In the genomic region with DNA sequence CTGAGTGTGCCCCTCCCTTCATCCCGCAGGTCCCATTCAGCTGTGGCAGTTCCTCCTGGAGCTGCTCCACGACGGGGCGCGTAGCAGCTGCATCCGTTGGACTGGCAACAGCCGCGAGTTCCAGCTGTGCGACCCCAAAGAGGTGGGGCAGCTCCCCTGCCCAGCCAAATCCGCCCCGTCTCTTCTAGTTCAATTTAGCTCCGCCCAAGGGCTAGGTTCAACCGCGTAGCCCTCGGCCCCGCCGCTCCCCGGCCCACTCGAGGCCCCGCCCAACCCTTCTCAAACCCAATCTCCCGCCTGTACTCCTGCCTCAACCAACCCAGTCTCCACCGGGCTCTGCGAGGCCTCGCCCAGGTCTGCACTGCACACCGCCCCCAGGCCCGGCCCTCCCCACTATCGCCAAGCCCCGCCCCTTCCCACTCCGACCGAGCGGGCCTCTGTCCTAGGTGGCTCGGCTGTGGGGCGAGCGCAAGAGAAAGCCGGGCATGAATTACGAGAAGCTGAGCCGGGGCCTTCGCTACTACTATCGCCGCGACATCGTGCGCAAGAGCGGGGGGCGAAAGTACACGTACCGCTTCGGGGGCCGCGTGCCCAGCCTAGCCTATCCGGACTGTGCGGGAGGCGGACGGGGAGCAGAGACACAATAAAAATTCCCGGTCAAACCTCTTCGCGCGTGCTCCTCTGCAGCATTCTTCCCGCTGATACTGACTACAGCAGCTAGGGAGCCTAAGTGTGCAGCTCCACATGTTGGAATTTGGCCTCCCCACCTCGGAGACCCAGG, we compare ENCODE assay signal across 8 cellular contexts. TPM values are rescaled to one million over a fixed set of nuclear protein-coding genes. Genes with fewer than 3 reads are reported as not detected.
DNase-seq lines count a peak whose midpoint lies in the region; ATAC-seq and TF ChIP-seq lines count a peak whose summit lies in the region.

No MANE protein-coding gene starts in this region.

- peak; percentile 55 for TF ChIP-seq POLR2A in Raji (IDR thresholded peaks at IDR 0.05; ENCODE audit: insufficient read depth, low read depth, low read length)

- H3K9me3 Mint-ChIP-seq in GM23338 = no peaks in the 10 kb centered on the region; the same call in 2 of the 3 replicates
- no peaks in the 10 kb centered on the region for H3K9me3 Mint-ChIP-seq in stimulated activated naive CD8-positive, alpha-beta T cell treated with anti-CD3 and anti-CD28 coated beads, Interleukin-15, Interleukin-2, amounts not matched to agents 100 ng/mL and 50 ng/mL, for 24 hours

- H3K79me2 ChIP-seq in DND-41 (ENCODE audit: insufficient read depth, low read length) (peaks cover 13% of the 10 kb centered on the region), GM23338 (replicated peaks; ENCODE audit: insufficient read depth) (peaks cover 10% of the 10 kb centered on the region), Loucy (ENCODE audit: insufficient read depth, low read length) (peaks cover 12% of the 10 kb centered on the region), neural cell (replicated peaks; ENCODE audit: insufficient read depth, low read length) (peaks cover 10% of the 10 kb centered on the region)

- TF ChIP-seq CTCF in DND-41 (IDR thresholded peaks at IDR 0.05; ENCODE audit: borderline replicate concordance, extremely low read depth, low read length, poor library complexity, severe bottlenecking) (no peak), GM23338 (conservative IDR thresholded peaks at IDR 0.05; ENCODE audit: low read depth in 2 of 2) (no peak), Loucy (conservative IDR thresholded peaks at IDR 0.05; ENCODE audit: low read length) (no peak), neural cell (IDR thresholded peaks at IDR 0.05; ENCODE audit: poor library complexity, severe bottlenecking) (no peak)

- peaks cover 33% of the 10 kb centered on the region for H3K4me1 Mint-ChIP-seq in GM23338
- H3K4me1 Mint-ChIP-seq in stimulated activated naive CD8-positive, alpha-beta T cell treated with anti-CD3 and anti-CD28 coated beads, Interleukin-15, Interleukin-2, amounts not matched to agents 100 ng/mL and 50 ng/mL, for 24 hours (ENCODE audit: low read depth) = peaks cover 46% of the 10 kb centered on the region

- TF ChIP-seq EP300 in neural cell (conservative IDR thresholded peaks at IDR 0.05; ENCODE audit: poor library complexity, severe bottlenecking) = no peak

- ATAC-seq in DND-41 (ENCODE audit: insufficient read depth, low read depth) = peak; percentile 80
- peak; percentile 76 for ATAC-seq in GM23338

- no peaks in the 10 kb centered on the region for H3K9me2 ChIP-seq in GM23338 (ENCODE audit: insufficient read depth)
- no peaks in the 10 kb centered on the region for H3K9me2 ChIP-seq in Loucy (replicated peaks; ENCODE audit: low read depth, low read length)
- H3K9me2 ChIP-seq in neural cell (ENCODE audit: insufficient read depth, low read length) = no peaks in the 10 kb centered on the region

- 0 out of 2 replicates have a peak, but pooled peaks cover 12% of the 10 kb centered on the region for H3F3A ChIP-seq in GM23338 (replicated peaks; ENCODE audit: low read depth)
- H3F3A ChIP-seq in Loucy (ENCODE audit: low read depth) = 0 out of 2 replicates have a peak, but pooled peaks cover 2% of the 10 kb centered on the region
- H3F3A ChIP-seq in neural cell (ENCODE audit: insufficient read depth, low read length, poor library complexity, severe bottlenecking) = no peaks in the 10 kb centered on the region

- TF ChIP-seq RAD21 in neural cell (conservative IDR thresholded peaks at IDR 0.05) = no peak

- peak; percentile 97 for DNase-seq in DND-41
- peak; percentile 98 for DNase-seq in GM23338 (ENCODE audit: low spot score)
- DNase-seq in activated effector memory CD4-positive, alpha-beta T cell treated with Interleukin-2 at 50 U/mL for 16 hours = peak; percentile 96
- DNase-seq in fibroblast of the conjunctiva (ENCODE audit: low read depth) = peak; percentile 91

- no peaks in the 10 kb centered on the region for H3K9me3 ChIP-seq in DND-41 (ENCODE audit: insufficient read depth, low read length, severe bottlenecking)
- H3K9me3 ChIP-seq in Loucy (ENCODE audit: insufficient read depth, low read depth, low read length) = no peaks in the 10 kb centered on the region
- no peaks in the 10 kb centered on the region for H3K9me3 ChIP-seq in neural cell (ENCODE audit: low read length)

- H3K4me3 Mint-ChIP-seq in GM23338 = peak overlapping the region; percentile 83
- peak overlapping the region; percentile 86 for H3K4me3 Mint-ChIP-seq in stimulated activated naive CD8-positive, alpha-beta T cell treated with anti-CD3 and anti-CD28 coated beads, Interleukin-15, Interleukin-2, amounts not matched to agents 100 ng/mL and 50 ng/mL, for 24 hours

- H3K4me2 ChIP-seq in DND-41 (ENCODE audit: insufficient read depth, low read length) (peak overlapping the region; percentile 83), GM23338 (peak overlapping the region; percentile 95), Loucy (ENCODE audit: low read depth, low read length, poor library complexity, severe bottlenecking) (peak overlapping the region; percentile 92), neural cell (ENCODE audit: low read length) (no peak overlapping the region)

- H3K4me3 ChIP-seq in DND-41 (ENCODE audit: low read depth in 1 of 2, low read length in 2 of 2) (peak overlapping the region; percentile 42 to 85; a peak in 3 of 4 replicates), GM23338 (peak overlapping the region; percentile 78), Loucy (ENCODE audit: low read length, poor library complexity, severe bottlenecking) (peak overlapping the region; percentile 76), neural cell (ENCODE audit: low read length) (peak overlapping the region; percentile 63)

- H3K36me3 ChIP-seq in DND-41 (ENCODE audit: insufficient read depth, low read length) = no peaks in the 10 kb centered on the region; the same call in 1 of the 2 replicates
- H3K36me3 ChIP-seq in GM23338 (ENCODE audit: insufficient read depth) = no peaks in the 10 kb centered on the region
- no peaks in the 10 kb centered on the region for H3K36me3 ChIP-seq in Loucy (ENCODE audit: insufficient read depth, low read length)
- H3K36me3 ChIP-seq in neural cell (ENCODE audit: insufficient read depth, low read length) = no peaks in the 10 kb centered on the region

- no peaks in the 10 kb centered on the region; the same call in 2 of the 3 replicates for H3K36me3 Mint-ChIP-seq in GM23338 (ENCODE audit: low read depth)
- peaks cover 7% of the 10 kb centered on the region for H3K36me3 Mint-ChIP-seq in stimulated activated naive CD8-positive, alpha-beta T cell treated with anti-CD3 and anti-CD28 coated beads, Interleukin-15, Interleukin-2, amounts not matched to agents 100 ng/mL and 50 ng/mL, for 24 hours (ENCODE audit: low read depth)

- H3K27me3 ChIP-seq in DND-41 (ENCODE audit: insufficient read depth, low read length, poor library complexity) (no peaks in the 10 kb centered on the region), GM23338 (ENCODE audit: insufficient read depth) (peaks cover 27% of the 10 kb centered on the region; the same call in 1 of the 2 replicates), Loucy (ENCODE audit: insufficient read depth, low read length, poor library complexity, severe bottlenecking) (no peaks in the 10 kb centered on the region), neural cell (ENCODE audit: insufficient read depth, low read depth, low read length) (peaks cover 22% of the 10 kb centered on the region)

- peaks cover 28% of the 10 kb centered on the region for H3K27me3 Mint-ChIP-seq in GM23338 (ENCODE audit: insufficient read depth, low read depth, poor library complexity)
- no peaks in the 10 kb centered on the region for H3K27me3 Mint-ChIP-seq in stimulated activated naive CD8-positive, alpha-beta T cell treated with anti-CD3 and anti-CD28 coated beads, Interleukin-15, Interleukin-2, amounts not matched to agents 100 ng/mL and 50 ng/mL, for 24 hours

- peaks cover 57% of the 10 kb centered on the region for H3K4me1 ChIP-seq in DND-41 (ENCODE audit: insufficient read depth, low read length)
- H3K4me1 ChIP-seq in GM23338 (ENCODE audit: insufficient read depth) = peaks cover 29% of the 10 kb centered on the region
- peaks cover 31% of the 10 kb centered on the region for H3K4me1 ChIP-seq in Loucy (ENCODE audit: insufficient read depth, low read length, poor library complexity, severe bottlenecking)

- H2AFZ ChIP-seq in DND-41 (ENCODE audit: low read depth, low read length) = peak overlapping the region; percentile 99
- peak overlapping the region; percentile 93 for H2AFZ ChIP-seq in GM23338
- H2AFZ ChIP-seq in Loucy (ENCODE audit: low read length) = peak overlapping the region; percentile 99
- peak overlapping the region; percentile 14 for H2AFZ ChIP-seq in neural cell (ENCODE audit: low read depth, low read length)

- H3K27ac ChIP-seq in DND-41 (ENCODE audit: low read length) = peak overlapping the region; percentile 92
- H3K27ac ChIP-seq in GM23338 (ENCODE audit: low read depth) = peak overlapping the region; percentile 57; the same call in 1 of the 2 replicates
- H3K27ac ChIP-seq in neural cell (ENCODE audit: low read length) = no peak overlapping the region

- peak overlapping the region; percentile 61; the same call in 1 of the 2 replicates for H3K27ac Mint-ChIP-seq in GM23338
- peak overlapping the region; percentile 89 for H3K27ac Mint-ChIP-seq in stimulated activated naive CD8-positive, alpha-beta T cell treated with anti-CD3 and anti-CD28 coated beads, Interleukin-15, Interleukin-2, amounts not matched to agents 100 ng/mL and 50 ng/mL, for 24 hours

- H4K20me1 ChIP-seq in DND-41 (ENCODE audit: insufficient read depth, low read length) = peaks cover 7% of the 10 kb centered on the region; the same call in 1 of the 2 replicates
- H4K20me1 ChIP-seq in GM23338 (replicated peaks; ENCODE audit: insufficient read depth) = no peaks in the 10 kb centered on the region
- H4K20me1 ChIP-seq in Loucy (ENCODE audit: insufficient read depth, low read length, poor library complexity, severe bottlenecking) = peaks cover 10% of the 10 kb centered on the region
- H4K20me1 ChIP-seq in neural cell (ENCODE audit: insufficient read depth) = no peaks in the 10 kb centered on the region

- H3K9ac ChIP-seq in DND-41 (ENCODE audit: low read depth, low read length) = peak overlapping the region; percentile 69
- H3K9ac ChIP-seq in Loucy (ENCODE audit: low read depth, low read length, poor library complexity, severe bottlenecking) = peak overlapping the region; percentile 73
- peak overlapping the region; percentile 42 for H3K9ac ChIP-seq in neural cell (ENCODE audit: low read length)

RNA-seq across cellular contexts. Expression of gene ETV2, which starts 2.9 kb away (rescaled TPM):
- total RNA-seq in GM23338 (2014; rRNA removed; shearing (Covaris generic)) = 0.87 TPM in 1 of 2 replicates, not detected in the other
- polyA plus RNA-seq in GM23338 (2016; fragmentation: Nextera tagmentation; extraction: Ambion mirVana) (1.5 and 1.7 TPM in 2 replicates), neural cell (0.58 TPM in 1 of 2 replicates, not detected in the other)
- polyA minus RNA-seq in neural cell = not detected in 2 replicates

RNA-seq across cellular contexts. Expression of gene COX6B1, which starts 3.7 kb away (rescaled TPM):
- 564 and 722 TPM in 2 replicates for total RNA-seq in GM23338 (2014; rRNA removed; shearing (Covaris generic))
- polyA plus RNA-seq in GM23338 (2016; fragmentation: Nextera tagmentation; extraction: Ambion mirVana) = 1,532 and 1,702 TPM in 2 replicates
- polyA plus RNA-seq in neural cell = 860 and 1,013 TPM in 2 replicates
- 108 and 112 TPM in 2 replicates for polyA minus RNA-seq in neural cell

RNA-seq across cellular contexts. Expression of gene RBM42, which starts 15.6 kb away (rescaled TPM):
- 58.3 and 74.7 TPM in 2 replicates for total RNA-seq in GM23338 (2014; rRNA removed; shearing (Covaris generic))
- polyA plus RNA-seq in GM23338 (2016; fragmentation: Nextera tagmentation; extraction: Ambion mirVana) = 78.2 and 82.9 TPM in 2 replicates
- polyA plus RNA-seq in neural cell = 58.5 and 73.5 TPM in 2 replicates
- 40.4 and 52.6 TPM in 2 replicates for polyA minus RNA-seq in neural cell

RNA-seq across cellular contexts. Expression of gene UPK1A, which starts 21.9 kb away (rescaled TPM):
- 0.42 TPM in 1 of 2 replicates, not detected in the other for total RNA-seq in GM23338 (2014; rRNA removed; shearing (Covaris generic))
- polyA plus RNA-seq in GM23338 (2016; fragmentation: Nextera tagmentation; extraction: Ambion mirVana) (1.0 and 1.5 TPM in 2 replicates), neural cell (0.26 TPM in 1 of 2 replicates, not detected in the other)
- polyA minus RNA-seq in neural cell = not detected in 2 replicates

RNA-seq across cellular contexts. Expression of gene HAUS5, which starts 31.9 kb away (rescaled TPM):
- 17.9 and 21.9 TPM in 2 replicates for total RNA-seq in GM23338 (2014; rRNA removed; shearing (Covaris generic))
- polyA plus RNA-seq in GM23338 (2016; fragmentation: Nextera tagmentation; extraction: Ambion mirVana) (22.3 and 23.2 TPM in 2 replicates), neural cell (13.1 and 14.4 TPM in 2 replicates)
- polyA minus RNA-seq in neural cell = 5.2 and 7.5 TPM in 2 replicates

Comparison
In these comparisons a context has a peak if more than half of its experiments do, and no peak if none do; other contexts are left out.
1. H2AFZ ChIP-seq: peak in every context shown above with its lines; median percentile 99 in DND-41; 99 in Loucy; 93 in GM23338; 14 in neural cell.